ENCODE assay signal across 18 cellular contexts in genomic region chr5:160229190-160229742, GRCh38. TPM values are rescaled to one million over a fixed set of nuclear protein-coding genes. Genes with fewer than 3 reads are reported as not detected.
DNase-seq lines count a peak whose midpoint lies in the region; ATAC-seq, FAIRE-seq and TF ChIP-seq lines count a peak whose summit lies in the region.
"Had no signal": no experiment of that assay in that cellular context is flagged by ENCODE, and none has a peak within 500 bp of the region (broad histone marks: within the 10 kb centered on the region; RNA-seq: fewer than 3 reads in every experiment).

Gene FABP6, plus strand, starts transcription at chr5:160229506. Its CDS starts 52 bp downstream, at chr5:160229558.

- TF ChIP-seq POLR2A in Peyer's patch (IDR thresholded peaks at IDR 0.05): peak; percentile 63 to 90
- TF ChIP-seq POLR2A in H1 (IDR thresholded peaks at IDR 0.05; ENCODE audit: control extremely low read depth in 1 of 2, low read depth in 2 of 2, low read length in 2 of 2): no peak
- no peak for TF ChIP-seq POLR2A in gastrocnemius medialis (IDR thresholded peaks at IDR 0.05)

- no peaks in the 10 kb centered on the region; the same call in 1 of the 2 replicates for H3K23me2 ChIP-seq in H1 (ENCODE audit: low read depth, low read length)

- no peaks in the 10 kb centered on the region for H3K36me3 Mint-ChIP-seq in stimulated activated naive B cell treated with anti-CD40 and anti-IgM and Interleukin-4, amounts not matched to agents 10 μg/mL and 1 μg/mL and 100 μg/mL, for 72 hours
- H3K36me3 Mint-ChIP-seq: CD14-positive monocyte; CD8-positive, alpha-beta memory T cell had no signal

- no peak within 1 kb of the TSS for H3K56ac ChIP-seq in H1 (replicated peaks; ENCODE audit: insufficient read length, low read depth, low read length)

- intact Hi-C loops in gastrocnemius medialis (cut with DNase I; ENCODE audit: low total_unique reads): no loop called here

- H3K79me1 ChIP-seq in H1 (ENCODE audit: low read depth, low read length): no peaks in the 10 kb centered on the region

- H2BK20ac ChIP-seq in H1 (ENCODE audit: low read length): no peak within 1 kb of the TSS

- H3K4me1 ChIP-seq in Peyer's patch: peaks cover 0 to 5% (median 0%) of the 10 kb centered on the region in 4 donors
- peaks cover 0 to 6% (median 2%) of the 10 kb centered on the region in 4 experiments; a peak in 3 of 7 replicates for H3K4me1 ChIP-seq in H1 (replicated peaks in 1 of 4; ENCODE audit: control insufficient read depth in 3 of 4, insufficient read depth in 4 of 4, low read length in 3 of 4)
- H3K4me1 ChIP-seq in gastrocnemius medialis: no peaks in the 10 kb centered on the region

- H4K8ac ChIP-seq in H1 (ENCODE audit: extremely low read depth, insufficient read depth, low read length): no peak within 1 kb of the TSS

- no peak within 1 kb of the TSS for H3K23ac ChIP-seq in H1 (ENCODE audit: insufficient read length)

- H3K9me3 ChIP-seq in Peyer's patch (no peaks in the 10 kb centered on the region), H1 (ENCODE audit: insufficient read depth in 2 of 2, low read depth in 1 of 2, low read length in 1 of 2) (0 out of 4 replicates have a peak, but pooled peaks cover 0 to 4% of the 10 kb centered on the region in 2 experiments), gastrocnemius medialis (no peaks in the 10 kb centered on the region)
- H3K9me3 ChIP-seq: HAP-1 had no signal

- no peak within 1 kb of the TSS for H2BK120ac ChIP-seq in H1 (replicated peaks; ENCODE audit: low read depth, low read length)

- peaks cover 7 to 8% of the 10 kb centered on the region in 2 donors for H3K27me3 Mint-ChIP-seq in stimulated activated naive B cell treated with anti-CD40 and anti-IgM and Interleukin-4, amounts not matched to agents 10 μg/mL and 1 μg/mL and 100 μg/mL, for 72 hours

- H4K91ac ChIP-seq in H1 (replicated peaks; ENCODE audit: insufficient read length, low read length): no peak within 1 kb of the TSS

- no peak for ATAC-seq in stimulated activated naive B cell treated with anti-CD40 and anti-IgM and Interleukin-4, amounts not matched to agents 10 μg/mL and 1 μg/mL and 100 μg/mL, for 72 hours (replicated peaks)
- ATAC-seq in GM21526 (IDR thresholded peaks at IDR 0.05; ENCODE audit: low FRiP score, unreplicated experiment) (no peak), gastrocnemius medialis (no peak)

- H3K4me3 ChIP-seq in Peyer's patch: peak within 1 kb of the TSS in 2 of 4 donors; percentile 37 to 50
- no peak within 1 kb of the TSS for H3K4me3 ChIP-seq in H1 (ENCODE audit: extremely low read depth in 1 of 4, insufficient read depth in 2 of 4, low read depth in 3 of 4, low read length in 4 of 4)
- H3K4me3 ChIP-seq in gastrocnemius medialis: no peak within 1 kb of the TSS
- H3K4me3 ChIP-seq: HAP-1 had no signal

- no peak for TF ChIP-seq EP300 in H1 (IDR thresholded peaks at IDR 0.05; ENCODE audit: borderline replicate concordance in 1 of 2, low read depth in 2 of 2, low read length in 2 of 2)

- H3K14ac ChIP-seq in H1 (ENCODE audit: insufficient read length): no peak within 1 kb of the TSS

- H4K20me1 ChIP-seq in H1 (replicated peaks in 1 of 2; ENCODE audit: control insufficient read depth in 1 of 2, insufficient read depth in 2 of 2, low read length in 2 of 2): no peaks in the 10 kb centered on the region

- no peak within 1 kb of the TSS for H3K4me2 ChIP-seq in H1 (ENCODE audit: insufficient read depth in 1 of 2, low read depth in 2 of 2, low read length in 2 of 2)

- CTCF ChIA-PET in H1 (lab: Charles Lee; ENCODE audit: partially characterized antibody): interaction anchor here (1.0 to 1.6 kb wide), 6 partner anchors 14 to 162 kb away, joined by 3 to 6 read pairs (median 4); no protein-coding TSS in a partner anchor

- H3K27ac ChIP-seq in Peyer's patch: peak within 1 kb of the TSS in 3 of 4 donors; percentile 27 to 75 (median 37)
- H3K27ac ChIP-seq in H1 (ENCODE audit: low read depth, low read length): no peak within 1 kb of the TSS
- no peak within 1 kb of the TSS for H3K27ac ChIP-seq in gastrocnemius medialis
- H3K27ac ChIP-seq: 22Rv1 had no signal

- no peak within 1 kb of the TSS for H3K9ac ChIP-seq in H1 (replicated peaks in 1 of 4; ENCODE audit: extremely low read depth in 1 of 4, low read depth in 3 of 4, low read length in 3 of 4)

- peak in 2 of 6 experiments; percentile 4 to 6 for TF ChIP-seq CTCF in Peyer's patch (IDR thresholded peaks at IDR 0.05)
- TF ChIP-seq CTCF in H1 (IDR thresholded peaks at IDR 0.05; ENCODE audit: control extremely low read depth in 1 of 3, insufficient read depth in 1 of 3, low read depth in 1 of 3, low read length in 3 of 3): no peak
- no peak for TF ChIP-seq CTCF in gastrocnemius medialis (IDR thresholded peaks at IDR 0.05 in 4 of 5, conservative IDR thresholded peaks at IDR 0.05 in 1 of 5)

- peak within 1 kb of the TSS; percentile 97 for H2BK15ac ChIP-seq in H1 (ENCODE audit: low read length)

- H4K5ac ChIP-seq in H1 (ENCODE audit: insufficient read length, low read depth, low read length): no peak within 1 kb of the TSS

- no peak within 1 kb of the TSS for H3K4me3 Mint-ChIP-seq in stimulated activated naive B cell treated with anti-CD40 and anti-IgM and Interleukin-4, amounts not matched to agents 10 μg/mL and 1 μg/mL and 100 μg/mL, for 72 hours
- H3K4me3 Mint-ChIP-seq: CD14-positive monocyte; CD8-positive, alpha-beta memory T cell had no signal

- H3K18ac ChIP-seq in H1 (ENCODE audit: extremely low read depth, low read length): no peak within 1 kb of the TSS

- H2BK5ac ChIP-seq in H1 (ENCODE audit: low read depth, low read length): no peak within 1 kb of the TSS

- H2AFZ ChIP-seq in H1 (ENCODE audit: low read length): no peak within 1 kb of the TSS

- peak within 1 kb of the TSS; percentile 75; the same call in 1 of the 2 replicates for H2BK12ac ChIP-seq in H1 (ENCODE audit: low read depth, low read length)

- POLR2A ChIA-PET in H1 (lab: Charles Lee; ENCODE audit: partially characterized antibody): interaction anchor here (1.1 to 1.4 kb wide), 2 partner anchors 10 to 83 kb away, joined by 4 read pairs; partner anchors contain the start of gene CCNJL

- TF ChIP-seq RAD21 in H1 (IDR thresholded peaks at IDR 0.05 in 1 of 2, conservative IDR thresholded peaks at IDR 0.05 in 1 of 2; ENCODE audit: low read depth in 2 of 2, low read length in 2 of 2): no peak

- H3K36me3 ChIP-seq in Peyer's patch (no peaks in the 10 kb centered on the region), H1 (ENCODE audit: control insufficient read depth in 2 of 4, insufficient read depth in 4 of 4, low read length in 3 of 4) (no peaks in the 10 kb centered on the region), gastrocnemius medialis (no peaks in the 10 kb centered on the region)
- H3K36me3 ChIP-seq: HAP-1 had no signal

- H3K4me1 Mint-ChIP-seq in stimulated activated naive B cell treated with anti-CD40 and anti-IgM and Interleukin-4, amounts not matched to agents 10 μg/mL and 1 μg/mL and 100 μg/mL, for 72 hours: peaks cover 6 to 18% of the 10 kb centered on the region in 2 donors
- H3K4me1 Mint-ChIP-seq: CD8-positive, alpha-beta memory T cell had no signal

- FAIRE-seq in H1 (lab: Jason Lieb, UNC): no peak
- FAIRE-seq: GM18507 had no signal

- H3K27me3 ChIP-seq in Peyer's patch (no peaks in the 10 kb centered on the region), H1 (replicated peaks in 1 of 4; ENCODE audit: control insufficient read depth in 3 of 4, extremely low read depth in 1 of 4, insufficient read depth in 3 of 4, low read length in 3 of 4) (no peaks in the 10 kb centered on the region), gastrocnemius medialis (no peaks in the 10 kb centered on the region)

- no peaks in the 10 kb centered on the region for H3K9me3 Mint-ChIP-seq in stimulated activated naive B cell treated with anti-CD40 and anti-IgM and Interleukin-4, amounts not matched to agents 10 μg/mL and 1 μg/mL and 100 μg/mL, for 72 hours
- H3K9me3 Mint-ChIP-seq: CD8-positive, alpha-beta memory T cell had no signal

- WGBS in H1 (ENCODE audit: extremely low coverage in 1 of 2, insufficient coverage in 1 of 2, insufficient read length in 1 of 2, insufficient replicate concordance in 2 of 2, low coverage in 1 of 2, low lambda C conversion rate in 2 of 2, missing lambda C conversion rate in 1 of 2), 2 experiments: 91% methylated on average over 7 of the region's 7 CpGs; no CpG with 5 or more reads in 1 of the 2 experiments

- in situ Hi-C loops in gastrocnemius medialis (cut with MboI; ENCODE audit: low sequenced_read_pairs in 4 of 4): no loop called here

- no peaks in the 10 kb centered on the region for H3K79me2 ChIP-seq in H1 (ENCODE audit: control insufficient read depth in 1 of 2, insufficient read depth in 2 of 2, low read length in 2 of 2)

- peak within 1 kb of the TSS; percentile 24; the same call in 1 of the 2 replicates for H2AK5ac ChIP-seq in H1 (ENCODE audit: low read depth, low read length)

- DNase-seq in CD1c-positive myeloid dendritic cell (ENCODE audit: extremely low spot score): peak; percentile 14
- peak in 2 of 3 donors; percentile 69 to 76 for DNase-seq in Peyer's patch
- DNase-seq in H1 (ENCODE audit: low read depth in 1 of 2, low spot score in 2 of 2): no peak
- no peak for DNase-seq in stimulated activated naive B cell treated with anti-CD40 and anti-IgM and Interleukin-4, amounts not matched to agents 10 μg/mL and 1 μg/mL and 100 μg/mL, for 72 hours
- no peak for DNase-seq in epidermal melanocyte (ENCODE audit: insufficient read length, low spot score)
- DNase-seq in pons (ENCODE audit: low spot score): no peak
- no peak for DNase-seq in gastrocnemius medialis
- DNase-seq: Calu3; CD8-positive, alpha-beta memory T cell; DMS 273 treated with DMSO at 0.1 percent for 48 hours; GOT3; IMR-90 had no signal

- H3K27ac Mint-ChIP-seq in stimulated activated naive B cell treated with anti-CD40 and anti-IgM and Interleukin-4, amounts not matched to agents 10 μg/mL and 1 μg/mL and 100 μg/mL, for 72 hours: peak within 1 kb of the TSS; percentile 80
- H3K27ac Mint-ChIP-seq: CD8-positive, alpha-beta memory T cell had no signal

- H3K4ac ChIP-seq in H1 (replicated peaks; ENCODE audit: insufficient read length, low read depth, low read length): no peak within 1 kb of the TSS

TF ChIP-seq in H1, 55 proteins besides CTCF, POLR2A, EP300 and RAD21 (continues in another document):
- no peak for TF ChIP-seq MAX (IDR thresholded peaks at IDR 0.05)

RNA-seq across cellular contexts. Expression of gene FABP6, which starts in this region (rescaled TPM):
- total RNA-seq in Peyer's patch (1,000 to 10,000 TPM; 1,180 to 6,474 (median 2,517) TPM), gastrocnemius medialis (not detected)
- total RNA-seq in H1 (2021; fragmentation: NEBNext Ultra II Directional; extraction: Animal tissue kit (Norgen Biotek cat#: 25700)): 3.6 and 4.8 TPM in 2 replicates
- polyA plus RNA-seq in H1 (2011; rRNA removed): 3.2 and 6.1 TPM in 2 replicates
- polyA plus RNA-seq in H1 (2011; cell fraction: cytosol; rRNA removed): 5.0 TPM
- polyA plus RNA-seq in H1 (2011; cell fraction: nucleus; rRNA removed): 2.5 TPM
- 4.5 to 12.2 TPM (median 7.2 TPM) in 4 replicates for polyA plus RNA-seq in H1 (2012, experiment 1 of 2)
- polyA plus RNA-seq in H1 (2012, experiment 2 of 2): 5.9 TPM
- polyA plus RNA-seq in H1 (2013, experiment 1 of 2): 3.5 TPM
- 5.3 TPM for polyA plus RNA-seq in H1 (2013, experiment 2 of 2)
- polyA minus RNA-seq in H1 (2011; rRNA and poly(A)+ RNA removed): 0.63 and 2.3 TPM in 2 replicates
- not detected for polyA minus RNA-seq in H1 (2011; cell fraction: cytosol; rRNA and poly(A)+ RNA removed)
- 2.7 TPM for polyA minus RNA-seq in H1 (2011; cell fraction: nucleus; rRNA and poly(A)+ RNA removed)
- total RNA-seq: CD8-positive, alpha-beta memory T cell; IMR-90 had no signal
- polyA plus RNA-seq: BJ; CD14-positive monocyte; CD8-positive, alpha-beta memory T cell; IMR-90 had no signal

Comparison
In these comparisons a context has a peak if more than half of its experiments do, and no peak if none do; other contexts are left out.
1. RNA of gene FABP6 (total RNA-seq): 1,180 to 6,474 TPM in Peyer's patch; 3.6 to 4.8 TPM in H1 and not detected in gastrocnemius medialis; every median in the first group is over 100 times any median in the second.
2. DNase-seq: peak in CD1c-positive myeloid dendritic cell (single experiment) and Peyer's patch (2 of 3); none in H1 (0 of 2), stimulated activated naive B cell treated with anti-CD40 and anti-IgM and Interleukin-4, amounts not matched to agents 10 μg/mL and 1 μg/mL and 100 μg/mL, for 72 hours (single experiment), epidermal melanocyte (single experiment), pons (single experiment) and gastrocnemius medialis (0 of 2).
3. H3K27ac ChIP-seq: peak in Peyer's patch (3 of 4); none in H1 (single experiment) and gastrocnemius medialis (0 of 4).
4. POLR2A ChIP-seq: peak in Peyer's patch (2 of 2); none in H1 (0 of 2) and gastrocnemius medialis (0 of 2).